Comparison of ENCODE assay signal across 2 cellular contexts in the genomic region with DNA sequence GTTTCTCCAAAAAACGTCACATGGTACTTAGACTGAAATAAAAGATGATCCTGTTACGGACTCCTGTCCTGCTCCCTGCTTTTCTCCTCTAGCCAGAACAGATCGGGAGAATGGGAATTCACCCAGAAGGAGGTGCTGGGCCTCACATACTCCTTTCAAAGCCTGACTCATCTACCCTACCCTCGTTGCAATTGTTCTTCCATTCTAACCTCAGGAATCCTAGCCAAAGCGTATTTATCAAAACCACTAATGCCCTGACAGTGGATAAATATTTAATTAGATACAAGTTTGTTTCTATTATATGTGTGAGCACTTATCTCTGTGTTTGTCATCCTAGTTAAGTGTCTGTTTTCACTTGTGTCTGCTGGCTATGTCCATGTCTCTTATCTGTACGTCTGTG.
TF ChIP-seq lines count a peak whose summit lies in the region.

No MANE protein-coding gene starts in this region.

TF ChIP-seq in SK-N-SH treated with all-trans-retinoic acid at 6 μM for 48 hours, 23 proteins besides CTCF, POLR2A, EP300 and RAD21 (continued from another document):
- no peak for TF ChIP-seq RARB (CRISPR knock-in tag; IDR thresholded peaks at IDR 0.05)
- TF ChIP-seq ZC3H10 (CRISPR knock-in tag; IDR thresholded peaks at IDR 0.05), result no peak
- TF ChIP-seq TOX (CRISPR knock-in tag; IDR thresholded peaks at IDR 0.05; ENCODE audit: borderline replicate concordance), result no peak
- TF ChIP-seq SNAI2 (CRISPR knock-in tag; IDR thresholded peaks at IDR 0.05), result no peak
- TF ChIP-seq, protein P1, sequence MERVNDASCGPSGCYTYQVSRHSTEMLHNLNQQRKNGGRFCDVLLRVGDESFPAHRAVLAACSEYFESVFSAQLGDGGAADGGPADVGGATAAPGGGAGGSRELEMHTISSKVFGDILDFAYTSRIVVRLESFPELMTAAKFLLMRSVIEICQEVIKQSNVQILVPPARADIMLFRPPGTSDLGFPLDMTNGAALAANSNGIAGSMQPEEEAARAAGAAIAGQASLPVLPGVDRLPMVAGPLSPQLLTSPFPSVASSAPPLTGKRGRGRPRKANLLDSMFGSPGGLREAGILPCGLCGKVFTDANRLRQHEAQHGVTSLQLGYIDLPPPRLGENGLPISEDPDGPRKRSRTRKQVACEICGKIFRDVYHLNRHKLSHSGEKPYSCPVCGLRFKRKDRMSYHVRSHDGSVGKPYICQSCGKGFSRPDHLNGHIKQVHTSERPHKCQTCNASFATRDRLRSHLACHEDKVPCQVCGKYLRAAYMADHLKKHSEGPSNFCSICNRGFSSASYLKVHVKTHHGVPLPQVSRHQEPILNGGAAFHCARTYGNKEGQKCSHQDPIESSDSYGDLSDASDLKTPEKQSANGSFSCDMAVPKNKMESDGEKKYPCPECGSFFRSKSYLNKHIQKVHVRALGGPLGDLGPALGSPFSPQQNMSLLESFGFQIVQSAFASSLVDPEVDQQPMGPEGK (CRISPR knock-in tag; IDR thresholded peaks at IDR 0.05; ENCODE audit: borderline replicate concordance), result no peak
- TF ChIP-seq ZNF70 (CRISPR knock-in tag; IDR thresholded peaks at IDR 0.05), result no peak
- no peak for TF ChIP-seq ZFP3 (CRISPR knock-in tag; IDR thresholded peaks at IDR 0.05)
- TF ChIP-seq ISL1 (CRISPR knock-in tag; IDR thresholded peaks at IDR 0.05), result no peak
- TF ChIP-seq BACH2 (CRISPR knock-in tag; IDR thresholded peaks at IDR 0.05; ENCODE audit: borderline replicate concordance), result no peak
- TF ChIP-seq ZNF565 (CRISPR knock-in tag; conservative IDR thresholded peaks at IDR 0.05; ENCODE audit: low read depth), result no peak
- TF ChIP-seq, protein P2, sequence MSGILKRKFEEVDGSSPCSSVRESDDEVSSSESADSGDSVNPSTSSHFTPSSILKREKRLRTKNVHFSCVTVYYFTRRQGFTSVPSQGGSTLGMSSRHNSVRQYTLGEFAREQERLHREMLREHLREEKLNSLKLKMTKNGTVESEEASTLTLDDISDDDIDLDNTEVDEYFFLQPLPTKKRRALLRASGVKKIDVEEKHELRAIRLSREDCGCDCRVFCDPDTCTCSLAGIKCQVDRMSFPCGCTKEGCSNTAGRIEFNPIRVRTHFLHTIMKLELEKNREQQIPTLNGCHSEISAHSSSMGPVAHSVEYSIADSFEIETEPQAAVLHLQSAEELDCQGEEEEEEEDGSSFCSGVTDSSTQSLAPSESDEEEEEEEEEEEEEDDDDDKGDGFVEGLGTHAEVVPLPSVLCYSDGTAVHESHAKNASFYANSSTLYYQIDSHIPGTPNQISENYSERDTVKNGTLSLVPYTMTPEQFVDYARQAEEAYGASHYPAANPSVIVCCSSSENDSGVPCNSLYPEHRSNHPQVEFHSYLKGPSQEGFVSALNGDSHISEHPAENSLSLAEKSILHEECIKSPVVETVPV (CRISPR knock-in tag; IDR thresholded peaks at IDR 0.05), result no peak
- no peak for TF ChIP-seq OSR1 (CRISPR knock-in tag; IDR thresholded peaks at IDR 0.05)
- TF ChIP-seq, protein P3, sequence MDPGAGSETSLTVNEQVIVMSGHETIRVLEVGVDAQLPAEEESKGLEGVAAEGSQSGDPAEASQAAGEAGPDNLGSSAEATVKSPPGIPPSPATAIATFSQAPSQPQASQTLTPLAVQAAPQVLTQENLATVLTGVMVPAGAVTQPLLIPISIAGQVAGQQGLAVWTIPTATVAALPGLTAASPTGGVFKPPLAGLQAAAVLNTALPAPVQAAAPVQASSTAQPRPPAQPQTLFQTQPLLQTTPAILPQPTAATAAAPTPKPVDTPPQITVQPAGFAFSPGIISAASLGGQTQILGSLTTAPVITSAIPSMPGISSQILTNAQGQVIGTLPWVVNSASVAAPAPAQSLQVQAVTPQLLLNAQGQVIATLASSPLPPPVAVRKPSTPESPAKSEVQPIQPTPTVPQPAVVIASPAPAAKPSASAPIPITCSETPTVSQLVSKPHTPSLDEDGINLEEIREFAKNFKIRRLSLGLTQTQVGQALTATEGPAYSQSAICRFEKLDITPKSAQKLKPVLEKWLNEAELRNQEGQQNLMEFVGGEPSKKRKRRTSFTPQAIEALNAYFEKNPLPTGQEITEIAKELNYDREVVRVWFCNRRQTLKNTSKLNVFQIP (CRISPR knock-in tag; IDR thresholded peaks at IDR 0.05; ENCODE audit: borderline replicate concordance, low read depth), result no peak
TF ChIP-seq in SK-N-SH treated with all-trans-retinoic acid at 6 μM for 48 hours: peak in this region for 0.

TF ChIP-seq in SK-N-SH, 30 proteins besides CTCF, POLR2A, EP300 and RAD21 (continued from another document):
- TF ChIP-seq EZH2phosphoT487 (IDR thresholded peaks at IDR 0.05; ENCODE audit: borderline replicate concordance, low read depth) (no peak), FOXJ3 (CRISPR knock-in tag; IDR thresholded peaks at IDR 0.05) (no peak), FOXM1 (IDR thresholded peaks at IDR 0.05; ENCODE audit: low read depth) (no peak), YY1 (IDR thresholded peaks at IDR 0.05; ENCODE audit: low read depth) (no peak), GABPA (IDR thresholded peaks at IDR 0.05; ENCODE audit: low read depth) (no peak), JUND (IDR thresholded peaks at IDR 0.05) (no peak), FOSL2 (IDR thresholded peaks at IDR 0.05; ENCODE audit: borderline replicate concordance, low read depth) (no peak), TCF12 (IDR thresholded peaks at IDR 0.05) (no peak), SMC3 (IDR thresholded peaks at IDR 0.05; ENCODE audit: low read depth, low read length) (no peak), TAF1 (IDR thresholded peaks at IDR 0.05; ENCODE audit: borderline replicate concordance, low read depth, low read length) (no peak), RFX5 (IDR thresholded peaks at IDR 0.05; ENCODE audit: low read length) (no peak)
- TF ChIP-seq, protein P4, sequence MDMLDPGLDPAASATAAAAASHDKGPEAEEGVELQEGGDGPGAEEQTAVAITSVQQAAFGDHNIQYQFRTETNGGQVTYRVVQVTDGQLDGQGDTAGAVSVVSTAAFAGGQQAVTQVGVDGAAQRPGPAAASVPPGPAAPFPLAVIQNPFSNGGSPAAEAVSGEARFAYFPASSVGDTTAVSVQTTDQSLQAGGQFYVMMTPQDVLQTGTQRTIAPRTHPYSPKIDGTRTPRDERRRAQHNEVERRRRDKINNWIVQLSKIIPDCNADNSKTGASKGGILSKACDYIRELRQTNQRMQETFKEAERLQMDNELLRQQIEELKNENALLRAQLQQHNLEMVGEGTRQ (IDR thresholded peaks at IDR 0.05; ENCODE audit: borderline replicate concordance, low read depth, low read length), result no peak
- TF ChIP-seq, protein P5, sequence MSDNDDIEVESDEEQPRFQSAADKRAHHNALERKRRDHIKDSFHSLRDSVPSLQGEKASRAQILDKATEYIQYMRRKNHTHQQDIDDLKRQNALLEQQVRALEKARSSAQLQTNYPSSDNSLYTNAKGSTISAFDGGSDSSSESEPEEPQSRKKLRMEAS (IDR thresholded peaks at IDR 0.05; ENCODE audit: low read depth), result no peak
- TF ChIP-seq, protein P6, sequence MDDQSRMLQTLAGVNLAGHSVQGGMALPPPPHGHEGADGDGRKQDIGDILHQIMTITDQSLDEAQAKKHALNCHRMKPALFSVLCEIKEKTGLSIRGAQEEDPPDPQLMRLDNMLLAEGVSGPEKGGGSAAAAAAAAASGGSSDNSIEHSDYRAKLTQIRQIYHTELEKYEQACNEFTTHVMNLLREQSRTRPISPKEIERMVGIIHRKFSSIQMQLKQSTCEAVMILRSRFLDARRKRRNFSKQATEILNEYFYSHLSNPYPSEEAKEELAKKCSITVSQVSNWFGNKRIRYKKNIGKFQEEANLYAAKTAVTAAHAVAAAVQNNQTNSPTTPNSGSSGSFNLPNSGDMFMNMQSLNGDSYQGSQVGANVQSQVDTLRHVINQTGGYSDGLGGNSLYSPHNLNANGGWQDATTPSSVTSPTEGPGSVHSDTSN (IDR thresholded peaks at IDR 0.05), result no peak
